Comparison of ENCODE assay signal across 9 cellular contexts in genomic region chr4:118849867-118850812, GRCh38. TPM values are rescaled to one million over a fixed set of nuclear protein-coding genes. Genes with fewer than 3 reads are reported as not detected.
DNase-seq lines count a peak whose midpoint lies in the region; ATAC-seq and TF ChIP-seq lines count a peak whose summit lies in the region.
"Had no signal": no experiment of that assay in that cellular context is flagged by ENCODE, and none has a peak within 500 bp of the region (broad histone marks: within the 10 kb centered on the region; RNA-seq: fewer than 3 reads in every experiment).

No MANE protein-coding gene starts in this region.

- H3K27me3 ChIP-seq in left lung = no peaks in the 10 kb centered on the region
- H3K27me3 ChIP-seq in upper lobe of left lung = no peaks in the 10 kb centered on the region

- intact Hi-C loops in OCI-LY7 (cut with micrococcal nuclease; ENCODE audit: unreplicated experiment) = no loop called here
- intact Hi-C loops in left lung (cut with DNase I) = no loop called here

- H3K9me2 ChIP-seq in OCI-LY7 (ENCODE audit: insufficient read depth, low read length) = no peaks in the 10 kb centered on the region

- ATAC-seq in HG02885 (IDR thresholded peaks at IDR 0.05; ENCODE audit: poor library complexity, unreplicated experiment) (peak; percentile 77), left lung (peak; percentile 81), upper lobe of left lung (ENCODE audit: low FRiP score in 2 of 2) (peak in 1 of 2 donors; percentile 24)

- WGBS in upper lobe of left lung, 2 donors = 43 to 47% methylated on average over 7 of the region's 7 CpGs

- no TSS peak for BruUV-seq in OCI-LY7 (replicated peaks; lab: Mats Ljungman, UMichigan)

- peak overlapping the region; percentile 63 for H3K4me3 ChIP-seq in OCI-LY7 (ENCODE audit: low read depth, low read length, poor library complexity, severe bottlenecking)
- peak overlapping the region; percentile 36 for H3K4me3 ChIP-seq in astrocyte of the spinal cord (ENCODE audit: low read depth, low read length)
- H3K4me3 ChIP-seq in left lung = peak overlapping the region; percentile 32 to 44
- H3K4me3 ChIP-seq in upper lobe of left lung = peak overlapping the region; percentile 11 to 53 (median 42)

- in situ Hi-C loops in astrocyte of the spinal cord (cut with HindIII; ENCODE audit: low sequenced_read_pairs) = no loop called here

- no peak overlapping the region for H3K27ac ChIP-seq in OCI-LY7 (ENCODE audit: low read depth, low read length, poor library complexity, severe bottlenecking)
- H3K27ac ChIP-seq in left lung = peak overlapping the region in 1 of 2 donors; percentile 59
- peak overlapping the region in 3 of 4 donors; percentile 8 to 64 (median 19) for H3K27ac ChIP-seq in upper lobe of left lung
- H3K27ac ChIP-seq: HL-60 had no signal

- no peak for TF ChIP-seq POLR2A in upper lobe of left lung (IDR thresholded peaks at IDR 0.05)

- TF ChIP-seq EP300 in upper lobe of left lung (IDR thresholded peaks at IDR 0.05) = no peak

- no peaks in the 10 kb centered on the region for H3K9me3 ChIP-seq in OCI-LY7 (ENCODE audit: low read length)
- H3K9me3 ChIP-seq in left lung = no peaks in the 10 kb centered on the region
- H3K9me3 ChIP-seq in upper lobe of left lung = no peaks in the 10 kb centered on the region

- CTCF ChIA-PET in OCI-LY7 (lab: Charles Lee; ENCODE audit: unreplicated experiment) = interaction anchor here (1.7 kb wide), 1 partner anchor 10 kb away, joined by 6 read pairs; no protein-coding TSS in a partner anchor

- peak overlapping the region; percentile 66 for H3K4me2 ChIP-seq in OCI-LY7 (ENCODE audit: low read length)

- H3K4me1 ChIP-seq in OCI-LY7 (ENCODE audit: insufficient read depth, low read length, poor library complexity, severe bottlenecking) (peaks cover 18% of the 10 kb centered on the region), left lung (peaks cover 0 to 4% of the 10 kb centered on the region in 2 donors), upper lobe of left lung (peaks cover 0 to 5% (median 2%) of the 10 kb centered on the region in 4 donors)

- no peaks in the 10 kb centered on the region for H3K79me2 ChIP-seq in OCI-LY7 (ENCODE audit: insufficient read depth, low read depth, low read length)

- DNase-seq in stimulated activated CD4-positive, alpha-beta T cell treated with anti-CD3 and anti-CD28 coated beads, Interleukin-2, amount 100 ng/mL, for 4 hours (ENCODE audit: low read depth) = peak; percentile 30
- DNase-seq in stimulated activated CD4-positive, alpha-beta T cell treated with anti-CD3 and anti-CD28 coated beads, Interleukin-4, amount 100 ng/mL, for 1 hour = no peak
- DNase-seq in OCI-LY7 (ENCODE audit: low spot score) (peak; percentile 59), astrocyte of the spinal cord (ENCODE audit: low read depth, low spot score) (peak; percentile 34), left lung (no peak), upper lobe of left lung (no peak), NCI-H2171 treated with DMSO at 0.1 percent for 48 hours (lab: John Stamatoyannopoulos, UW) (no peak)

- H3K36me3 ChIP-seq in OCI-LY7 (ENCODE audit: insufficient read depth, low read length) (no peaks in the 10 kb centered on the region), left lung (no peaks in the 10 kb centered on the region), upper lobe of left lung (no peaks in the 10 kb centered on the region)

- peak overlapping the region; percentile 94 for H2AFZ ChIP-seq in OCI-LY7 (ENCODE audit: low read length)

- POLR2A ChIA-PET in OCI-LY7 (lab: Charles Lee) = interaction anchor here (1.0 to 10.0 kb wide), 4 partner anchors 12 to 91 kb away, joined by 3 to 59 read pairs (median 4); partner anchors contain the start of gene SEC24D

- TF ChIP-seq CTCF in OCI-LY7 (conservative IDR thresholded peaks at IDR 0.05; ENCODE audit: low read length) (no peak), astrocyte of the spinal cord (IDR thresholded peaks at IDR 0.05; ENCODE audit: low read depth, low read length) (no peak), left lung (IDR thresholded peaks at IDR 0.05) (no peak), upper lobe of left lung (IDR thresholded peaks at IDR 0.05) (no peak)

- no peaks in the 10 kb centered on the region for H4K20me1 ChIP-seq in OCI-LY7 (ENCODE audit: insufficient read depth, low read length)

RNA-seq across cellular contexts. Expression of gene SEC24D, which starts 14.2 kb away (rescaled TPM):
- 10.7 and 15.1 TPM in 2 replicates for total RNA-seq in OCI-LY7 (2014; rRNA removed; shearing (Covaris generic))
- total RNA-seq in OCI-LY7 (2022) (54.0 and 56.1 TPM in 2 replicates), left lung (10 to 100 TPM; 97.0 to 99.4 TPM), upper lobe of left lung (10 to 100 TPM; 33.5 to 86.7 (median 50.3) TPM)

RNA-seq across cellular contexts. Expression of gene SYNPO2, which starts 38.5 kb away (rescaled TPM):
- 0.19 and 0.31 TPM in 2 replicates for total RNA-seq in OCI-LY7 (2014; rRNA removed; shearing (Covaris generic))
- total RNA-seq in OCI-LY7 (2022) (0.11 and 0.15 TPM in 2 replicates), left lung (10 to 100 TPM; 14.4 to 30.7 TPM), upper lobe of left lung (10 to 100 TPM in 4 of 6 donors, 1 to 10 TPM in 2; 7.9 to 56.3 (median 17.0) TPM)

Comparison
In these comparisons a context has a peak if more than half of its experiments do, and no peak if none do; other contexts are left out.
1. DNase-seq: peak in stimulated activated CD4-positive, alpha-beta T cell treated with anti-CD3 and anti-CD28 coated beads, Interleukin-2, amount 100 ng/mL, for 4 hours (single experiment), OCI-LY7 (single experiment) and astrocyte of the spinal cord (single experiment); none in stimulated activated CD4-positive, alpha-beta T cell treated with anti-CD3 and anti-CD28 coated beads, Interleukin-4, amount 100 ng/mL, for 1 hour (single experiment), left lung (0 of 2), upper lobe of left lung (0 of 2) and NCI-H2171 treated with DMSO at 0.1 percent for 48 hours (single experiment).
2. RNA of gene SYNPO2, which starts 38.5 kb away (total RNA-seq): 14.4 to 30.7 TPM in left lung and 7.9 to 56.3 TPM in upper lobe of left lung; 0.11 to 0.31 TPM in OCI-LY7; every median in the first group is over 4 times any median in the second.
3. Peak in every context shown above with its lines, with median percentiles within 50 percentile points of each other: H3K4me3 ChIP-seq.